6 cellular contexts compared by ENCODE assay signal in genomic region chr19:54188224-54188871, GRCh38. TPM values are rescaled to one million over a fixed set of nuclear protein-coding genes. Genes with fewer than 3 reads are reported as not detected.
DNase-seq lines count a peak whose midpoint lies in the region; ATAC-seq and TF ChIP-seq lines count a peak whose summit lies in the region.

No MANE protein-coding gene starts in this region.

- peak overlapping the region; percentile 70 for H3K4me3 ChIP-seq in epithelial cell of proximal tubule (ENCODE audit: low read depth, low read length)

- peaks cover 17% of the 10 kb centered on the region for H3K36me3 Mint-ChIP-seq in T-helper 1 cell treated with Interleukin-12 subunit alpha and Interleukin-12 subunit beta and Interleukin-4 antibody, amounts not matched to agents 30 μg/mL and 1 μg/mL, for 36 hours (ENCODE audit: low read depth)

- no peak for TF ChIP-seq CTCF in epithelial cell of proximal tubule (conservative IDR thresholded peaks at IDR 0.05; ENCODE audit: low read depth, low read length)

- ATAC-seq in left lobe of liver, result no peak

- peak overlapping the region; percentile 88 for H3K27ac Mint-ChIP-seq in T-helper 1 cell treated with Interleukin-12 subunit alpha and Interleukin-12 subunit beta and Interleukin-4 antibody, amounts not matched to agents 30 μg/mL and 1 μg/mL, for 36 hours

- peak; percentile 72 for DNase-seq in GDM1 (lab: John Stamatoyannopoulos, UW)
- DNase-seq in epithelial cell of proximal tubule (ENCODE audit: low read depth), result no peak
- peak; percentile 45 for DNase-seq in stimulated activated CD4-positive, alpha-beta T cell treated with anti-CD3 and anti-CD28 coated beads, Interleukin-12 subunit alpha, Interleukin-12 subunit beta, amount 100 ng/mL, for 4 hours
- no peak for DNase-seq in left lobe of liver (ENCODE audit: low spot score)
- DNase-seq in NCI-H1092 (lab: John Stamatoyannopoulos, UW), result no peak

- peaks cover 32% of the 10 kb centered on the region for H3K4me1 Mint-ChIP-seq in T-helper 1 cell treated with Interleukin-12 subunit alpha and Interleukin-12 subunit beta and Interleukin-4 antibody, amounts not matched to agents 30 μg/mL and 1 μg/mL, for 36 hours (ENCODE audit: low read depth)

- no peaks in the 10 kb centered on the region for H3K9me3 Mint-ChIP-seq in T-helper 1 cell treated with Interleukin-12 subunit alpha and Interleukin-12 subunit beta and Interleukin-4 antibody, amounts not matched to agents 30 μg/mL and 1 μg/mL, for 36 hours

- no peaks in the 10 kb centered on the region for H3K27me3 Mint-ChIP-seq in T-helper 1 cell treated with Interleukin-12 subunit alpha and Interleukin-12 subunit beta and Interleukin-4 antibody, amounts not matched to agents 30 μg/mL and 1 μg/mL, for 36 hours (ENCODE audit: low read depth)

- peak overlapping the region; percentile 87 for H3K4me3 Mint-ChIP-seq in T-helper 1 cell treated with Interleukin-12 subunit alpha and Interleukin-12 subunit beta and Interleukin-4 antibody, amounts not matched to agents 30 μg/mL and 1 μg/mL, for 36 hours

RNA-seq across cellular contexts. Expression of gene MBOAT7, which starts 1.0 kb away (rescaled TPM):
- 109 and 218 TPM in 2 replicates for total RNA-seq in epithelial cell of proximal tubule
- 34.3 TPM for total RNA-seq in left lobe of liver

RNA-seq across cellular contexts. Expression of gene TSEN34, which starts 2.8 kb away (rescaled TPM):
- total RNA-seq in epithelial cell of proximal tubule, result 154 and 174 TPM in 2 replicates
- 17.4 TPM for total RNA-seq in left lobe of liver

RNA-seq across cellular contexts. Expression of gene RPS9, which starts 12.3 kb away (rescaled TPM):
- 2,374 and 2,446 TPM in 2 replicates for total RNA-seq in epithelial cell of proximal tubule
- 482 TPM for total RNA-seq in left lobe of liver

RNA-seq across cellular contexts. Expression of gene TMC4, which starts 15.4 kb away (rescaled TPM):
- total RNA-seq in epithelial cell of proximal tubule, result 3.7 and 9.5 TPM in 2 replicates
- 1.9 TPM for total RNA-seq in left lobe of liver

RNA-seq across cellular contexts. Expression of gene LENG1, which starts 28.8 kb away (rescaled TPM):
- total RNA-seq in epithelial cell of proximal tubule, result 6.7 and 11.5 TPM in 2 replicates
- 1.3 TPM for total RNA-seq in left lobe of liver

Comparison
In these comparisons a context has a peak if more than half of its experiments do, and no peak if none do; other contexts are left out.
1. DNase-seq: peak in GDM1 (single experiment) and stimulated activated CD4-positive, alpha-beta T cell treated with anti-CD3 and anti-CD28 coated beads, Interleukin-12 subunit alpha, Interleukin-12 subunit beta, amount 100 ng/mL, for 4 hours (single experiment); none in epithelial cell of proximal tubule (single experiment), left lobe of liver (single experiment) and NCI-H1092 (single experiment).